ENCODE assay signal across 8 cellular contexts in the genomic region with DNA sequence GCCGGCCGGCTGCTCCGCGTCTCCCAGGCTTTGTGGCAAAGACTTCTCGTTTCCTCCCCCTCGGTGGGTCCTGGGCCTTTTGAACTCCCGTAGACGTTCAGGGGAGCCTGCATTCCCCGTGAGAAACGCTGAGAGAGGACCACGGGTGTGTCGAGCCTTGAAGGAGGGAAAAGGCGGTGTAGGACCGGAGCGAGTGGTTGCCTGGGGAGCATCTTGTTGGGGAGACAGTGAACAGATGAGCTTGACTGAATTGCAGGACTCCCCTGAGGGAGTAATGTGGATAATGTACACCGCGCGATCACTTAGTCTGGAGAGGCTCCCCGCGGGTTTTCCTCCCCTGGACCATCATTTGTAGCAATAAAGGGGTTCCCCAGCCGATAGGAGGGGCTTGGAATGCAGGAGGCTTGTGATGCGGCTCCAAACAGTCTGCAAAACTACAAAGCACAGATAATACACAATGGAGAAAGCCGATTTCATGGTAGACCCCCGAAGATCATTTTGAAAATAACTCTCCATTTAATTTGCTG. TPM values are rescaled to one million over a fixed set of nuclear protein-coding genes. Genes with fewer than 3 reads are reported as not detected.
DNase-seq lines count a peak whose midpoint lies in the region; ATAC-seq, FAIRE-seq and TF ChIP-seq lines count a peak whose summit lies in the region.

No MANE protein-coding gene starts in this region.

- peak overlapping the region; percentile 86 for H3K4me2 ChIP-seq in keratinocyte (ENCODE audit: control insufficient read depth, extremely low read depth, insufficient read depth, low read depth, low read length)

- H3K9me3 ChIP-seq in adipocyte (ENCODE audit: control insufficient read depth, low read length) (no peaks in the 10 kb centered on the region), keratinocyte (ENCODE audit: control insufficient read depth, low read depth, low read length) (no peaks in the 10 kb centered on the region), suprapubic skin (no peaks in the 10 kb centered on the region)

- peak; percentile 51 for DNase-seq in adipocyte (ENCODE audit: low read depth)
- DNase-seq in keratinocyte (ENCODE audit: low read depth, low spot score) = no peak
- no peak for DNase-seq in suprapubic skin (ENCODE audit: low spot score in 2 of 2)
- no peak for DNase-seq in activated gamma-delta T cell (lab: John Stamatoyannopoulos, UW)
- no peak for DNase-seq in stimulated activated naive CD4-positive, alpha-beta T cell (lab: John Stamatoyannopoulos, UW)

- H3K79me2 ChIP-seq in ACC112 (ENCODE audit: control insufficient read depth, insufficient read depth, low read length, unreplicated experiment) (peaks cover 26% of the 10 kb centered on the region), keratinocyte (ENCODE audit: control insufficient read depth, insufficient read depth, low read length) (peaks cover 3% of the 10 kb centered on the region)

- H3K9ac ChIP-seq in adipocyte (ENCODE audit: low read length) (peak overlapping the region; percentile 87), keratinocyte (ENCODE audit: control insufficient read depth, extremely low read depth, insufficient read depth, low read length) (peak overlapping the region; percentile 88)

- TF ChIP-seq EP300 in suprapubic skin (IDR thresholded peaks at IDR 0.05) = no peak

- ATAC-seq in GM18907 (IDR thresholded peaks at IDR 0.05; ENCODE audit: unreplicated experiment) (peak; percentile 34), HG03342 (IDR thresholded peaks at IDR 0.05; ENCODE audit: unreplicated experiment) (peak; percentile 14)

- H3K4me3 ChIP-seq in ACC112 (ENCODE audit: low read depth, low read length) (peak overlapping the region; percentile 88), adipocyte (ENCODE audit: low read length) (peak overlapping the region; percentile 89), keratinocyte (ENCODE audit: control insufficient read depth in 2 of 3, extremely low read depth in 1 of 3, insufficient read depth in 2 of 3, low read depth in 1 of 3, low read length in 3 of 3) (peak overlapping the region; percentile 62 to 95 (median 88)), suprapubic skin (peak overlapping the region; percentile 84)

- FAIRE-seq in keratinocyte (lab: Jason Lieb, UNC) = no peak

- H3K4me1 ChIP-seq in ACC112 (ENCODE audit: control insufficient read depth, insufficient read depth, low read length, unreplicated experiment) = peaks cover 26% of the 10 kb centered on the region
- peaks cover 27% of the 10 kb centered on the region for H3K4me1 ChIP-seq in adipocyte (ENCODE audit: control insufficient read depth, insufficient read depth, low read length)
- H3K4me1 ChIP-seq in keratinocyte (ENCODE audit: control insufficient read depth, extremely low read depth, insufficient read depth, low read length) = peaks cover 3% of the 10 kb centered on the region
- H3K4me1 ChIP-seq in suprapubic skin = peaks cover 18% of the 10 kb centered on the region

- WGBS in suprapubic skin = 2% methylated on average over 20 of the region's 24 CpGs

- H3K9me1 ChIP-seq in keratinocyte (ENCODE audit: control insufficient read depth, extremely low read depth, insufficient read depth, low read length) = no peaks in the 10 kb centered on the region

- H4K20me1 ChIP-seq in keratinocyte (ENCODE audit: control insufficient read depth, extremely low read depth, insufficient read depth, low read length) = no peaks in the 10 kb centered on the region

- H3K27ac ChIP-seq in ACC112 (ENCODE audit: low read depth, low read length) = peak overlapping the region; percentile 76
- H3K27ac ChIP-seq in keratinocyte (ENCODE audit: control insufficient read depth, insufficient read depth, low read length) = peak overlapping the region; percentile 56
- peak overlapping the region; percentile 85 for H3K27ac ChIP-seq in suprapubic skin

- H3K36me3 ChIP-seq in ACC112 (ENCODE audit: insufficient read depth, low read length) = no peaks in the 10 kb centered on the region
- no peaks in the 10 kb centered on the region for H3K36me3 ChIP-seq in adipocyte (ENCODE audit: control insufficient read depth, insufficient read depth, low read length, severe bottlenecking)
- H3K36me3 ChIP-seq in keratinocyte (ENCODE audit: control insufficient read depth in 2 of 2, extremely low read depth in 1 of 2, insufficient read depth in 2 of 2, low read length in 2 of 2) = no peaks in the 10 kb centered on the region
- H3K36me3 ChIP-seq in suprapubic skin = no peaks in the 10 kb centered on the region

- TF ChIP-seq POLR2A in suprapubic skin (IDR thresholded peaks at IDR 0.05) = no peak

- H2AFZ ChIP-seq in ACC112 (ENCODE audit: low read length, unreplicated experiment) (peak overlapping the region; percentile 92), keratinocyte (ENCODE audit: control insufficient read depth, low read length) (peak overlapping the region; percentile 97)

- TF ChIP-seq CTCF in keratinocyte (optimal IDR thresholded peaks at IDR 0.05 in 1 of 3, IDR thresholded peaks at IDR 0.05 in 1 of 3, conservative IDR thresholded peaks at IDR 0.05 in 1 of 3; ENCODE audit: extremely low read depth in 1 of 3, insufficient read depth in 2 of 3, low read length in 3 of 3) (no peak), suprapubic skin (IDR thresholded peaks at IDR 0.05) (no peak)

- dilution Hi-C loops in keratinocyte (cut with MboI; ENCODE audit: extremely low pct_ligation_motif_present, low sequenced_read_pairs) = no loop called here

- H3K27me3 ChIP-seq in ACC112 (ENCODE audit: insufficient read depth, low read length) = no peaks in the 10 kb centered on the region
- H3K27me3 ChIP-seq in adipocyte (replicated peaks; ENCODE audit: control insufficient read depth, insufficient read depth, low read length) = no peaks in the 10 kb centered on the region
- H3K27me3 ChIP-seq in keratinocyte (ENCODE audit: control insufficient read depth, extremely low read depth, insufficient read depth, low read length) = peaks cover 4% of the 10 kb centered on the region
- H3K27me3 ChIP-seq in suprapubic skin = no peaks in the 10 kb centered on the region

RNA-seq across cellular contexts. Expression of a gene that starts 0.8 kb away (rescaled TPM):
- 4.4 to 6.5 TPM (median 4.6 TPM) in 3 replicates for polyA plus RNA-seq in keratinocyte
- 1.9 TPM for polyA plus RNA-seq in keratinocyte (2011; ENCODE audit: low read depth)
- polyA plus RNA-seq in keratinocyte (2011; cell fraction: cytosol; rRNA removed) = 2.1 and 2.3 TPM in 2 replicates
- polyA plus RNA-seq in keratinocyte (2011; cell fraction: nucleus; rRNA removed) = 7.5 and 19.8 TPM in 2 replicates
- polyA plus RNA-seq in keratinocyte (2012; ENCODE audit: low replicate concordance) = 1.6 and 3.8 TPM in 2 replicates
- 4.5 to 15.5 TPM (median 13.1 TPM) in 3 replicates for polyA minus RNA-seq in keratinocyte
- 3.1 TPM for polyA minus RNA-seq in keratinocyte (2011; cell fraction: cytosol; rRNA and poly(A)+ RNA removed)
- 13.9 and 35.7 TPM in 2 replicates for polyA minus RNA-seq in keratinocyte (2011; cell fraction: nucleus; rRNA and poly(A)+ RNA removed)
- 10 to 100 TPM; 12.3 to 24.0 (median 18.5) TPM for total RNA-seq in suprapubic skin
